1 cellular context compared by ENCODE assay signal in genomic region chr9:38038307-38039089, GRCh38.
TF ChIP-seq lines count a peak whose summit lies in the region.

No MANE protein-coding gene starts in this region.

TF ChIP-seq in K562, 482 proteins besides CTCF, POLR2A, EP300 and RAD21 (continued from another document):
- TF ChIP-seq HES1 (IDR thresholded peaks at IDR 0.05; ENCODE audit: low read depth) (peak; percentile 48; the same call in 1 of the 2 replicates), MXI1 (IDR thresholded peaks at IDR 0.05; ENCODE audit: low read depth, low read length) (peak; percentile 45; the same call in 1 of the 2 replicates), ZBTB33 (CRISPR knock-in tag; IDR thresholded peaks at IDR 0.05) (0 out of 2 replicates have a peak, but pooled peaks have one; percentile 28), CREM (IDR thresholded peaks at IDR 0.05; ENCODE audit: low read depth) (peak; percentile 59; the same call in 1 of the 2 replicates), KAT7 (CRISPR knock-in tag; IDR thresholded peaks at IDR 0.05; ENCODE audit: borderline replicate concordance) (0 out of 2 replicates have a peak, but pooled peaks have one; percentile 13), CHD4 (IDR thresholded peaks at IDR 0.05; ENCODE audit: insufficient read depth, insufficient replicate concordance, low read depth, low read length, poor library complexity, severe bottlenecking) (peak; percentile 71), ZFP36 (IDR thresholded peaks at IDR 0.05; ENCODE audit: low read depth, low read length, partially characterized antibody) (peak; percentile 84), HDAC1 (IDR thresholded peaks at IDR 0.05) (peak in 1 of 2 experiments; percentile 11; a peak in 2 of 4 replicates), ZFP30 (CRISPR knock-in tag; IDR thresholded peaks at IDR 0.05; ENCODE audit: borderline replicate concordance) (no peak), ZNF561 (CRISPR knock-in tag; conservative IDR thresholded peaks at IDR 0.05) (no peak), JUND (IDR thresholded peaks at IDR 0.05; ENCODE audit: borderline replicate concordance, low read depth, low read length) (peak; percentile 42; the same call in 1 of the 2 replicates), JUND (tag; IDR thresholded peaks at IDR 0.05; ENCODE audit: borderline replicate concordance, low read depth, low read length) (peak; percentile 26; the same call in 1 of the 3 replicates), RCOR1 (IDR thresholded peaks at IDR 0.05; ENCODE audit: borderline replicate concordance in 1 of 2, low read depth in 2 of 2, low read length in 2 of 2) (peak; percentile 58 to 86; a peak in 3 of 4 replicates), SPI1 (IDR thresholded peaks at IDR 0.05; ENCODE audit: borderline replicate concordance, low read depth, low read length) (peak; percentile 93), RBM25 (IDR thresholded peaks at IDR 0.05; ENCODE audit: low read depth, low read length, severe bottlenecking) (peak; percentile 88)
